In genomic region chr19:46351241-46352041, GRCh38 we compare ENCODE assay signal across 8 cellular contexts. TPM values are rescaled to one million over a fixed set of nuclear protein-coding genes. Genes with fewer than 3 reads are reported as not detected.
DNase-seq lines count a peak whose midpoint lies in the region; ATAC-seq lines count a peak whose summit lies in the region.

No MANE protein-coding gene starts in this region.

- H3K18ac ChIP-seq in trophoblast cell (ENCODE audit: low read length) = no peak overlapping the region

- peaks cover 33 to 36% of the 10 kb centered on the region in 2 experiments for H3K36me3 ChIP-seq in trophoblast cell (ENCODE audit: control insufficient read depth in 1 of 2, insufficient read depth in 2 of 2, low read length in 2 of 2)

- H3K4me3 Mint-ChIP-seq in activated naive CD4-positive, alpha-beta T cell treated with anti-CD3 and anti-CD28 coated beads for 36 hours = peak overlapping the region; percentile 90
- H3K4me3 Mint-ChIP-seq in T-helper 2 cell treated with Interferon-gamma antibody and Interleukin-4, amounts not matched to agents 5 μg/mL and 100 μg/mL, for 36 hours = peak overlapping the region; percentile 83

- peak; percentile 58 for DNase-seq in activated naive CD4-positive, alpha-beta T cell treated with anti-CD3 and anti-CD28 coated beads for 36 hours
- no peak for DNase-seq in activated naive CD4-positive, alpha-beta T cell treated with anti-CD3 and anti-CD28 coated beads, Interleukin-2, amount 50 U/mL, for 16 hours
- peak; percentile 36 for DNase-seq in T-helper 2 cell treated with Interferon-gamma antibody and Interleukin-4, amounts not matched to agents 5 μg/mL and 100 μg/mL, for 36 hours (ENCODE audit: low spot score)
- DNase-seq in epithelial cell of prostate (ENCODE audit: low read depth, low spot score) (no peak), trophoblast cell (peak; percentile 31 to 34), NCI-H82 (lab: John Stamatoyannopoulos, UW) (no peak)

- no peaks in the 10 kb centered on the region for H3K27me3 Mint-ChIP-seq in activated naive CD4-positive, alpha-beta T cell treated with anti-CD3 and anti-CD28 coated beads for 36 hours (ENCODE audit: low read depth)
- no peaks in the 10 kb centered on the region for H3K27me3 Mint-ChIP-seq in T-helper 2 cell treated with Interferon-gamma antibody and Interleukin-4, amounts not matched to agents 5 μg/mL and 100 μg/mL, for 36 hours (ENCODE audit: low read depth)

- no peak overlapping the region for H2AFZ ChIP-seq in trophoblast cell (ENCODE audit: insufficient read depth, low read length, poor library complexity)

- peaks cover 13% of the 10 kb centered on the region for H3K79me1 ChIP-seq in trophoblast cell (ENCODE audit: low read length)

- no peak overlapping the region for H2BK120ac ChIP-seq in trophoblast cell (ENCODE audit: insufficient read depth, low read length, poor library complexity)

- peaks cover 36% of the 10 kb centered on the region for H3K36me3 Mint-ChIP-seq in activated naive CD4-positive, alpha-beta T cell treated with anti-CD3 and anti-CD28 coated beads for 36 hours (ENCODE audit: low read depth)
- peaks cover 54% of the 10 kb centered on the region for H3K36me3 Mint-ChIP-seq in T-helper 2 cell treated with Interferon-gamma antibody and Interleukin-4, amounts not matched to agents 5 μg/mL and 100 μg/mL, for 36 hours (ENCODE audit: low read depth)

- H3K9me3 ChIP-seq in trophoblast cell (ENCODE audit: insufficient read depth, low read depth, low read length) = no peaks in the 10 kb centered on the region

- H2AK5ac ChIP-seq in trophoblast cell (ENCODE audit: low read length) = peak overlapping the region; percentile 20

- no peak overlapping the region for H3K4me2 ChIP-seq in trophoblast cell (ENCODE audit: low read length)

- peak overlapping the region; percentile 93 for H3K27ac Mint-ChIP-seq in activated naive CD4-positive, alpha-beta T cell treated with anti-CD3 and anti-CD28 coated beads for 36 hours
- H3K27ac Mint-ChIP-seq in T-helper 2 cell treated with Interferon-gamma antibody and Interleukin-4, amounts not matched to agents 5 μg/mL and 100 μg/mL, for 36 hours = peak overlapping the region; percentile 90

- H3K4me1 ChIP-seq in trophoblast cell (ENCODE audit: control insufficient read depth in 1 of 2, insufficient read depth in 2 of 2, low read length in 2 of 2) = peaks cover 0 to 9% of the 10 kb centered on the region in 2 experiments

- peaks cover 59% of the 10 kb centered on the region for H3K4me1 Mint-ChIP-seq in activated naive CD4-positive, alpha-beta T cell treated with anti-CD3 and anti-CD28 coated beads for 36 hours (ENCODE audit: low read depth)
- H3K4me1 Mint-ChIP-seq in T-helper 2 cell treated with Interferon-gamma antibody and Interleukin-4, amounts not matched to agents 5 μg/mL and 100 μg/mL, for 36 hours (ENCODE audit: low read depth) = peaks cover 49% of the 10 kb centered on the region

- WGBS in trophoblast cell (ENCODE audit: extremely low coverage, insufficient coverage, insufficient read length) = no CpG with 5 or more reads among the region's 18 CpGs

- intact Hi-C loops in activated naive CD4-positive, alpha-beta T cell treated with anti-CD3 and anti-CD28 coated beads for 36 hours (cut with micrococcal nuclease) = no loop called here

- no peaks in the 10 kb centered on the region for H3K27me3 ChIP-seq in trophoblast cell (ENCODE audit: insufficient read depth, low read length)

- peaks cover 17% of the 10 kb centered on the region for H3K79me2 ChIP-seq in trophoblast cell (ENCODE audit: control insufficient read depth, insufficient read depth, low read length, poor library complexity)

- no peak overlapping the region for H2BK5ac ChIP-seq in trophoblast cell (ENCODE audit: low read depth, low read length, poor library complexity)

- no peak overlapping the region for H3K9ac ChIP-seq in trophoblast cell (ENCODE audit: low read length)

- no peak overlapping the region for H3K23ac ChIP-seq in trophoblast cell (ENCODE audit: low read length)

- ATAC-seq in GM18520 (IDR thresholded peaks at IDR 0.05; ENCODE audit: unreplicated experiment) (no peak), GM21619 (IDR thresholded peaks at IDR 0.05; ENCODE audit: unreplicated experiment) (no peak)

- CTCF ChIA-PET in activated naive CD4-positive, alpha-beta T cell treated with anti-CD3 and anti-CD28 coated beads for 36 hours (lab: Charles Lee) = interaction anchor here (0.6 kb wide), 1 partner anchor 206 kb away, joined by 4 read pairs; no protein-coding TSS in a partner anchor

- no peak overlapping the region for H2BK12ac ChIP-seq in trophoblast cell (ENCODE audit: low read length)

- H4K12ac ChIP-seq in trophoblast cell (ENCODE audit: low read depth, low read length) = no peak overlapping the region

- peak overlapping the region; percentile 17 for H3K4ac ChIP-seq in trophoblast cell (ENCODE audit: low read depth, low read length)

- H3K9me3 Mint-ChIP-seq in activated naive CD4-positive, alpha-beta T cell treated with anti-CD3 and anti-CD28 coated beads for 36 hours = no peaks in the 10 kb centered on the region
- no peaks in the 10 kb centered on the region for H3K9me3 Mint-ChIP-seq in T-helper 2 cell treated with Interferon-gamma antibody and Interleukin-4, amounts not matched to agents 5 μg/mL and 100 μg/mL, for 36 hours

- H3K27ac ChIP-seq in epithelial cell of prostate (peak overlapping the region; percentile 73), trophoblast cell (ENCODE audit: low read depth, low read length) (no peak overlapping the region)

- H3K14ac ChIP-seq in trophoblast cell (ENCODE audit: low read length) = no peak overlapping the region

- no peak overlapping the region for H4K91ac ChIP-seq in trophoblast cell (ENCODE audit: low read depth, low read length)

- H4K8ac ChIP-seq in trophoblast cell (ENCODE audit: low read depth, low read length) = no peak overlapping the region

- no peak overlapping the region for H3K4me3 ChIP-seq in trophoblast cell (ENCODE audit: low read depth, low read length)

RNA-seq across cellular contexts. Expression of gene PPP5C, which starts 4.6 kb away (rescaled TPM):
- 10 to 100 TPM; 87.4 to 89.2 TPM for total RNA-seq in activated naive CD4-positive, alpha-beta T cell treated with anti-CD3 and anti-CD28 coated beads for 36 hours
- polyA plus RNA-seq in trophoblast cell (2013) = 49.7 and 52.0 TPM in 2 replicates

RNA-seq across cellular contexts. Expression of gene HIF3A, which starts 54.6 kb away (rescaled TPM):
- total RNA-seq in activated naive CD4-positive, alpha-beta T cell treated with anti-CD3 and anti-CD28 coated beads for 36 hours = not detected
- 7.6 and 9.8 TPM in 2 replicates for polyA plus RNA-seq in trophoblast cell (2013)

Comparison
In these comparisons a context has a peak if more than half of its experiments do, and no peak if none do; other contexts are left out.
1. DNase-seq: peak in activated naive CD4-positive, alpha-beta T cell treated with anti-CD3 and anti-CD28 coated beads for 36 hours (single experiment), T-helper 2 cell treated with Interferon-gamma antibody and Interleukin-4, amounts not matched to agents 5 μg/mL and 100 μg/mL, for 36 hours (single experiment) and trophoblast cell (2 of 2); none in activated naive CD4-positive, alpha-beta T cell treated with anti-CD3 and anti-CD28 coated beads, Interleukin-2, amount 50 U/mL, for 16 hours (single experiment), epithelial cell of prostate (single experiment) and NCI-H82 (single experiment).